8 cellular contexts compared by ENCODE assay signal in genomic region chrX:47143894-47144625, GRCh38. TPM values are rescaled to one million over a fixed set of nuclear protein-coding genes. Genes with fewer than 3 reads are reported as not detected.
A peak's percentile ranks its signal among the peaks of the same experiment; 100 is the strongest.
DNase-seq lines count a peak whose midpoint lies in the region; ATAC-seq and TF ChIP-seq lines count a peak whose summit lies in the region.

No MANE protein-coding gene starts in this region.

- no peak for DNase-seq in AG09309 (ENCODE audit: low read depth)
- peak; percentile 66 for DNase-seq in GM13976 (ENCODE audit: low spot score)
- DNase-seq in RPMI8226: peak; percentile 55
- peak in 2 of 3 donors; percentile 41 to 47 for DNase-seq in right lobe of liver
- DNase-seq in stomach: no peak
- no peak for DNase-seq in NCI-H2081 treated with DMSO at 0.1 percent for 48 hours (lab: John Stamatoyannopoulos, UW)

- WGBS in right lobe of liver (ENCODE audit: insufficient coverage, low coverage, low lambda C conversion rate, missing lambda C conversion rate): 27% methylated on average over 24 of the region's 46 CpGs
- WGBS in stomach, 5 donors: 1 to 48% (median 10%) methylated on average over 31 to 43 of the region's 46 CpGs

- no peak for TF ChIP-seq CTCF in AG09309 (IDR thresholded peaks at IDR 0.05; ENCODE audit: control insufficient read depth, insufficient read depth, low read depth, low read length, missing control alignments)
- TF ChIP-seq CTCF in GM13976 (IDR thresholded peaks at IDR 0.05; ENCODE audit: borderline replicate concordance, control extremely low read depth, extremely low read depth, insufficient read depth, missing control alignments): no peak
- TF ChIP-seq CTCF in right lobe of liver (IDR thresholded peaks at IDR 0.05): no peak
- no peak for TF ChIP-seq CTCF in stomach (IDR thresholded peaks at IDR 0.05)

- H3K4me1 Mint-ChIP-seq in dendritic cell treated with granulocyte-macrophage colony-stimulating factor and Interleukin-4, amounts not matched to agents 40 ng/mL and 50 ng/mL, for 4 days (ENCODE audit: low read depth): peaks cover 36% of the 10 kb centered on the region

- TF ChIP-seq POLR2A in right lobe of liver (IDR thresholded peaks at IDR 0.05) (no peak), stomach (IDR thresholded peaks at IDR 0.05) (no peak)

- H3K27ac ChIP-seq in right lobe of liver (peak overlapping the region; percentile 75 to 89 (median 89)), stomach (peak overlapping the region; percentile 90 to 99 (median 95))

- ATAC-seq in HG03066 (IDR thresholded peaks at IDR 0.05; ENCODE audit: low read depth, unreplicated experiment) (peak; percentile 6), right lobe of liver (peak; percentile 8 to 28 (median 18))

- peaks cover 69% of the 10 kb centered on the region for H3K36me3 Mint-ChIP-seq in dendritic cell treated with granulocyte-macrophage colony-stimulating factor and Interleukin-4, amounts not matched to agents 40 ng/mL and 50 ng/mL, for 4 days (ENCODE audit: low read depth)

- H3K9me3 ChIP-seq in right lobe of liver (no peaks in the 10 kb centered on the region), stomach (no peaks in the 10 kb centered on the region)

- no peaks in the 10 kb centered on the region for H3K27me3 ChIP-seq in right lobe of liver
- H3K27me3 ChIP-seq in stomach: peaks cover 0 to 4% (median 0%) of the 10 kb centered on the region in 3 donors

- in situ Hi-C loops in GM13976 (cut with MboI; ENCODE audit: low sequenced_read_pairs, unreplicated experiment): no loop called here

- intact Hi-C loops in dendritic cell treated with granulocyte-macrophage colony-stimulating factor and Interleukin-4, amounts not matched to agents 40 ng/mL and 50 ng/mL, for 4 days (cut with micrococcal nuclease): loop anchor here (2.0 kb wide), 1 partner anchor 15 kb away; no protein-coding TSS in a partner anchor
- intact Hi-C loops in right lobe of liver (cut with DNase I): no loop called here
- intact Hi-C loops in stomach (cut with DNase I; ENCODE audit: low total_unique reads): no loop called here

- no peaks in the 10 kb centered on the region for H3K9me3 Mint-ChIP-seq in dendritic cell treated with granulocyte-macrophage colony-stimulating factor and Interleukin-4, amounts not matched to agents 40 ng/mL and 50 ng/mL, for 4 days

- H3K27ac Mint-ChIP-seq in dendritic cell treated with granulocyte-macrophage colony-stimulating factor and Interleukin-4, amounts not matched to agents 40 ng/mL and 50 ng/mL, for 4 days: peak overlapping the region; percentile 99

- H3K27me3 Mint-ChIP-seq in dendritic cell treated with granulocyte-macrophage colony-stimulating factor and Interleukin-4, amounts not matched to agents 40 ng/mL and 50 ng/mL, for 4 days: no peaks in the 10 kb centered on the region

- peak overlapping the region; percentile 79 for H3K4me3 ChIP-seq in AG09309 (ENCODE audit: control insufficient read depth, low read depth, low read length)
- H3K4me3 ChIP-seq in right lobe of liver: peak overlapping the region; percentile 54 to 69 (median 68)
- H3K4me3 ChIP-seq in stomach: peak overlapping the region; percentile 57 to 73 (median 59)

- no peak for TF ChIP-seq EP300 in stomach (IDR thresholded peaks at IDR 0.05)

- H3K4me3 Mint-ChIP-seq in dendritic cell treated with granulocyte-macrophage colony-stimulating factor and Interleukin-4, amounts not matched to agents 40 ng/mL and 50 ng/mL, for 4 days: peak overlapping the region; percentile 97

- H3K4me1 ChIP-seq in right lobe of liver (peaks cover 0 to 9% (median 0%) of the 10 kb centered on the region in 4 donors), stomach (peaks cover 0 to 35% (median 23%) of the 10 kb centered on the region in 4 donors)

- H3K36me3 ChIP-seq in right lobe of liver (peaks cover 0 to 2% (median 0%) of the 10 kb centered on the region in 4 donors), stomach (peaks cover 0 to 28% (median 21%) of the 10 kb centered on the region in 4 donors)

RNA-seq across cellular contexts. Expression of gene NDUFB11, which starts 0.4 kb away (rescaled TPM):
- 10 to 100 TPM; 37.8 to 64.0 (median 50.7) TPM for total RNA-seq in right lobe of liver
- total RNA-seq in stomach: 100 to 1,000 TPM in 3 of 5 donors, 10 to 100 TPM in 2; 45.3 to 408 (median 196) TPM
- polyA plus RNA-seq in stomach: 10 to 100 TPM; 86.0 to 97.7 (median 90.8) TPM

RNA-seq across cellular contexts. Expression of gene RBM10, which starts 1.0 kb away (rescaled TPM):
- total RNA-seq in right lobe of liver: 10 to 100 TPM; 12.5 to 20.8 (median 15.2) TPM
- total RNA-seq in stomach: 10 to 100 TPM in 4 of 5 donors, 1 to 10 TPM in 1; 1.8 to 51.3 (median 26.8) TPM
- 10 to 100 TPM; 21.2 to 28.4 (median 22.9) TPM for polyA plus RNA-seq in stomach

RNA-seq across cellular contexts. Expression of gene UBA1, which starts 49.6 kb away (rescaled TPM):
- total RNA-seq in right lobe of liver (100 to 1,000 TPM in 4 of 6 experiments, 10 to 100 TPM in 2; 85.1 to 120 (median 107) TPM), stomach (100 to 1,000 TPM in 3 of 5 donors, 10 to 100 TPM in 2; 66.8 to 278 (median 115) TPM)
- 10 to 100 TPM; 59.3 to 81.4 (median 63.4) TPM for polyA plus RNA-seq in stomach

Comparison
In these comparisons a context has a peak if more than half of its experiments do, and no peak if none do; other contexts are left out.
1. DNase-seq: peak in GM13976 (single experiment), RPMI8226 (single experiment) and right lobe of liver (2 of 3); none in AG09309 (single experiment), stomach (single experiment) and NCI-H2081 treated with DMSO at 0.1 percent for 48 hours (single experiment).
2. Peak in every context shown above with its lines, with median percentiles within 50 percentile points of each other: H3K4me3 ChIP-seq.